ENCODE assay signal across 1 cellular context in the genomic region with DNA sequence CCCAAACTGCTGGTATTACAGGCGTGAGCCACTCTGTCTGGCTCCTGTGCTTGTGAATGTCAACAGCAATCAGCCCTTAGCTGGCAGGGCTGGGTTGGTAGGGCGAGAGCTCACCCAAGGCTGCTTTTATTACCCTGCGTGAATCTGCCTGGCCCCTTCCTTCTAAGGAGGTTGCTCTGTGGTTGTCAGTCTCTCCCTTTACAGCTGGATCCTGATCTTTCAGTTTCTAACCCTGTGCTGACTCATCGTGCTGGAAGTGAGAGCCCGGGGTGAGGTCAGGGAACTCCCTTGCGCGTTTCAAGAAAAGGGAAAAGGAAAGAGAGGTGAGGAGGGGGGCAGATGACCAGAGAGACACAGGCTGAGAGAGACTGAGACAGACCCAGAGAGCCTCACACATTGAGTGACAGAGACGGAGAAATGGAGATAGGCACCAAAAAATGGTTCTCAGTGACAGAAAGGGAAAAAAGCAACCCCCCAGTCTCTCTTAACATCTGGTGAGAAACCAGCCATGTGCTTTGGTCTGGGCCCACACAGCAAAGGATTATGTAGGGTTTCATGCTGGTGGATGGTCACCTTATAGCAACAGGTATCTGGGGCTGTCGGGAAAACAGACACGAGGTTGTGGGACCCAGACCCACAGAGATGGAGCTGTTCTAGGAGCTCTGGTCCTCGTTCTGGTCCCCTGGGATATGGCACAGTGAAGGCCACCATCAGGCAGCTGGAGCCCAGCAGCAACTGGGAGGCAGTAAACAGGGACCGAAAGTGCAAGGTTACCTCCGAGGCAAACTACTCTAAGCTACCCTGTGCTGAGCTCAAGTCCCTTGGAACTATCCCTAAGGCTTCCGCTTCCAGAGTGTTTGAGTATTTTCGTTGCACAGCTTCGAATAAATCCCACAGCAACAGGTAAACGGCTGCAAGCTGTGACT.
TF ChIP-seq lines count a peak whose summit lies in the region.

No MANE protein-coding gene starts in this region.

TF ChIP-seq in K562, 482 proteins besides CTCF, POLR2A, EP300 and RAD21 (continued from another document):
- TF ChIP-seq ZC3H11A (IDR thresholded peaks at IDR 0.05; ENCODE audit: low read depth, low read length) (no peak), POLR2AphosphoS2 (IDR thresholded peaks at IDR 0.05; ENCODE audit: low read length) (no peak), JUND (IDR thresholded peaks at IDR 0.05; ENCODE audit: borderline replicate concordance, low read depth, low read length) (peak; percentile 91), JUND (tag; IDR thresholded peaks at IDR 0.05; ENCODE audit: borderline replicate concordance, low read depth, low read length) (peak; percentile 90; the same call in 2 of the 3 replicates), L3MBTL2 (IDR thresholded peaks at IDR 0.05) (peak; percentile 89), NR4A1 (CRISPR knock-in tag; IDR thresholded peaks at IDR 0.05) (no peak), NR4A1 (tag; IDR thresholded peaks at IDR 0.05) (peak; percentile 76; the same call in 1 of the 2 replicates), CBFA2T3 (IDR thresholded peaks at IDR 0.05) (peak; percentile 27; the same call in 1 of the 2 replicates), GTF2A2 (tag; IDR thresholded peaks at IDR 0.05) (no peak), NFE2 (IDR thresholded peaks at IDR 0.05; ENCODE audit: low read depth) (peak; percentile 93), ZNF766 (CRISPR knock-in tag; conservative IDR thresholded peaks at IDR 0.05) (0 out of 2 replicates have a peak, but pooled peaks have one; percentile 43), VEZF1 (CRISPR knock-in tag; IDR thresholded peaks at IDR 0.05) (peak; percentile 32; the same call in 1 of the 2 replicates), C11orf30 (IDR thresholded peaks at IDR 0.05; ENCODE audit: low read depth) (peak; percentile 95), MAFF (IDR thresholded peaks at IDR 0.05; ENCODE audit: low read length) (peak; percentile 86), IRF9 (tag; IDR thresholded peaks at IDR 0.05) (peak; percentile 31; the same call in 1 of the 2 replicates), ATF1 (CRISPR knock-in tag; IDR thresholded peaks at IDR 0.05) (no peak), ATF1 (tag; IDR thresholded peaks at IDR 0.05) (peak; percentile 46; the same call in 1 of the 2 replicates)
- TF ChIP-seq, protein P1, sequence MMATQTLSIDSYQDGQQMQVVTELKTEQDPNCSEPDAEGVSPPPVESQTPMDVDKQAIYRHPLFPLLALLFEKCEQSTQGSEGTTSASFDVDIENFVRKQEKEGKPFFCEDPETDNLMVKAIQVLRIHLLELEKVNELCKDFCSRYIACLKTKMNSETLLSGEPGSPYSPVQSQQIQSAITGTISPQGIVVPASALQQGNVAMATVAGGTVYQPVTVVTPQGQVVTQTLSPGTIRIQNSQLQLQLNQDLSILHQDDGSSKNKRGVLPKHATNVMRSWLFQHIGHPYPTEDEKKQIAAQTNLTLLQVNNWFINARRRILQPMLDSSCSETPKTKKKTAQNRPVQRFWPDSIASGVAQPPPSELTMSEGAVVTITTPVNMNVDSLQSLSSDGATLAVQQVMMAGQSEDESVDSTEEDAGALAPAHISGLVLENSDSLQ (IDR thresholded peaks at IDR 0.05): peak; percentile 80
